9 cellular contexts compared by ENCODE assay signal in the genomic region with DNA sequence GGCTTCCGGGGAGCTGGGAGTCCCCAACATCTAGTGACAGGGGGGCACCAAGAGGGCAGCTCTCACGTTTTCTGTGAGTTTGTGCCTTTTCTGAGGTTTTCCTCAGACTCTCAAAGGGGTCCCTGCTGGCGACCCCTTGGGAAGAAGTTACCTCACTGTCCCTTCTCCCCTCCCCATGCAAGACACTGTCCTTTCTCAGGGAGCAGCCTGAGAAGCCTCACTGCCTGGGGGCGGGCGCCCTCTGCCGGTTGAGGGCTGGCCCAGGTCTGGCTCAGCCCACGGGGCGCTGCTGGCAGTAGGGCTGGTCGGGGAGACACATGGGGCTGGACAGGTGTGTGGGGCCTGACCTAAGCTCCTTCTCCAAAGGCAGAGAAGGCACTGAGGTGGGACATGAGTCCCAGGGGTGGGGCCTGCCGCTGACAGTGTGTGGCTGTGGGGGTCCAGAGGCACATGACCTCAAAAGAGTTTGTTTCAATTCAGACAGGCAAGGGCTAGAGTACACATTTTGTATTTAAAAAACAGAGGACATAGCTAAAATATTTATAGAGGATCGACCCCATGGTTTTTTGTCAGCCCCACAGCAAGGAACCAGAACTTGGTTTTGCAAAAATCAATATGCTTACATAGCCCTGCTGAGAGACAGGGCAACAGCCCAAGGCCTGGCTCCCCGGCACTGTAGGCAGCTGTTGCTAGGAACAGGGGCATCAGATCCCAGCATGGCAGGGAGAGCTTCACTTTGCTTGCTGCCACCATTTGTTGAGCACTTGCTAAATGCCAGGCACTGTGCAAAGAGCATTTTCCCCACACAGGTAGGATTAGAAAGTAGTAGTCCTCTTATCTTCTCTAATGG. TPM values are rescaled to one million over a fixed set of nuclear protein-coding genes. Genes with fewer than 3 reads are reported as not detected.
DNase-seq lines count a peak whose midpoint lies in the region; ATAC-seq and TF ChIP-seq lines count a peak whose summit lies in the region.
"Had no signal": no experiment of that assay in that cellular context is flagged by ENCODE, and none has a peak within 500 bp of the region (broad histone marks: within the 10 kb centered on the region; RNA-seq: fewer than 3 reads in every experiment).

No MANE protein-coding gene starts in this region.

- H3K9me3 Mint-ChIP-seq in activated CD4-positive, alpha-beta T cell treated with anti-CD3 and anti-CD28 coated beads, Interleukin-2, amount 10 ng/mL, durations not matched to agents 24 days and 14 days = no peaks in the 10 kb centered on the region

- peaks cover 1% of the 10 kb centered on the region for H3K27me3 Mint-ChIP-seq in activated CD4-positive, alpha-beta T cell treated with anti-CD3 and anti-CD28 coated beads, Interleukin-2, amount 10 ng/mL, durations not matched to agents 24 days and 14 days

- peaks cover 24% of the 10 kb centered on the region for H3K4me1 Mint-ChIP-seq in activated CD4-positive, alpha-beta T cell treated with anti-CD3 and anti-CD28 coated beads, Interleukin-2, amount 10 ng/mL, durations not matched to agents 24 days and 14 days

- TF ChIP-seq CTCF in HFF-Myc (IDR thresholded peaks at IDR 0.05; ENCODE audit: low read depth, low read length, missing control alignments) (peak; percentile 100), choroid plexus epithelial cell (conservative IDR thresholded peaks at IDR 0.05; ENCODE audit: low read depth, low read length) (peak; percentile 99), lower leg skin (IDR thresholded peaks at IDR 0.05) (peak in 1 of 3 donors; percentile 60)

- DNase-seq in DMS53 (lab: John Stamatoyannopoulos, UW) (peak; percentile 72), HFF-Myc (ENCODE audit: extremely low read depth, low read depth) (no peak), NCI-H446 (lab: John Stamatoyannopoulos, UW) (peak; percentile 40 to 79), choroid plexus epithelial cell (ENCODE audit: low read depth) (peak; percentile 70), lower leg skin (ENCODE audit: low spot score in 2 of 2) (peak; percentile 62 to 93)
- DNase-seq in activated CD4-positive, alpha-beta T cell treated with anti-CD3 and anti-CD28 coated beads, Interleukin-2, amount 10 ng/mL, durations not matched to agents 24 days and 14 days = peak; percentile 94
- peak; percentile 30 for DNase-seq in stimulated activated CD8-positive, alpha-beta memory T cell treated with anti-CD3 and anti-CD28 coated beads, Interleukin-12 subunit alpha, Interleukin-12 subunit beta, amount 100 ng/mL, for 24 hours (ENCODE audit: extremely low read depth)

- WGBS in lower leg skin, 2 donors = 16 to 21% methylated on average over 12 of the region's 12 CpGs

- no peak overlapping the region for H3K4me3 ChIP-seq in HFF-Myc (replicated peaks; ENCODE audit: low read depth, low read length)
- no peak overlapping the region for H3K4me3 ChIP-seq in choroid plexus epithelial cell (ENCODE audit: low read depth, low read length)
- H3K4me3 ChIP-seq in lower leg skin (ENCODE audit: low read depth, poor library complexity, severe bottlenecking) = no peak overlapping the region

- no peak for TF ChIP-seq POLR2A in lower leg skin (IDR thresholded peaks at IDR 0.05)

- no peak overlapping the region for H3K4me3 Mint-ChIP-seq in activated CD4-positive, alpha-beta T cell treated with anti-CD3 and anti-CD28 coated beads, Interleukin-2, amount 10 ng/mL, durations not matched to agents 24 days and 14 days

- ATAC-seq in GM18907 (IDR thresholded peaks at IDR 0.05; ENCODE audit: unreplicated experiment) = no peak

- intact Hi-C loops in activated CD4-positive, alpha-beta T cell treated with anti-CD3 and anti-CD28 coated beads, Interleukin-2, amount 10 ng/mL, durations not matched to agents 24 days and 14 days (cut with micrococcal nuclease) = loop anchor here (1.0 to 10.0 kb wide), 3 partner anchors 152 to 404 kb away; partner anchors contain the start of gene B9D1
- intact Hi-C loops in lower leg skin (cut with DNase I; ENCODE audit: low total_unique reads) = loop anchor here (5.0 kb wide), 1 partner anchor 249 kb away; no protein-coding TSS in a partner anchor

- H3K27ac Mint-ChIP-seq in activated CD4-positive, alpha-beta T cell treated with anti-CD3 and anti-CD28 coated beads, Interleukin-2, amount 10 ng/mL, durations not matched to agents 24 days and 14 days = peak overlapping the region; percentile 62

- no peaks in the 10 kb centered on the region for H3K36me3 Mint-ChIP-seq in activated CD4-positive, alpha-beta T cell treated with anti-CD3 and anti-CD28 coated beads, Interleukin-2, amount 10 ng/mL, durations not matched to agents 24 days and 14 days (ENCODE audit: low read depth)

RNA-seq across cellular contexts. Expression of gene ALDH3A1, which starts 18.5 kb away (rescaled TPM):
- total RNA-seq in activated CD4-positive, alpha-beta T cell treated with anti-CD3 and anti-CD28 coated beads, Interleukin-2, amount 10 ng/mL, durations not matched to agents 24 days and 14 days = not detected in 2 replicates
- 10 to 100 TPM; 28.3 to 93.0 (median 64.0) TPM for total RNA-seq in lower leg skin
- total RNA-seq: activated CD8-positive, alpha-beta memory T cell treated with anti-CD3 and anti-CD28 coated beads for 36 hours had no signal

RNA-seq across cellular contexts. Expression of gene SLC47A2, which starts 50.3 kb away (rescaled TPM):
- not detected in 2 replicates for total RNA-seq in activated CD4-positive, alpha-beta T cell treated with anti-CD3 and anti-CD28 coated beads, Interleukin-2, amount 10 ng/mL, durations not matched to agents 24 days and 14 days
- 1 to 10 TPM in 2 of 4 donors, under 1 TPM in 1, not detected in 1; 0.49 to 6.1 (median 2.5) TPM for total RNA-seq in lower leg skin
- total RNA-seq: activated CD8-positive, alpha-beta memory T cell treated with anti-CD3 and anti-CD28 coated beads for 36 hours had no signal

Comparison
In these comparisons a context has a peak if more than half of its experiments do, and no peak if none do; other contexts are left out.
1. RNA of gene ALDH3A1, which starts 18.5 kb away (total RNA-seq): 28.3 to 93.0 TPM in lower leg skin; not detected in activated CD4-positive, alpha-beta T cell treated with anti-CD3 and anti-CD28 coated beads, Interleukin-2, amount 10 ng/mL, durations not matched to agents 24 days and 14 days; every median in the first group is over 10 times any median in the second.